In the genomic region with DNA sequence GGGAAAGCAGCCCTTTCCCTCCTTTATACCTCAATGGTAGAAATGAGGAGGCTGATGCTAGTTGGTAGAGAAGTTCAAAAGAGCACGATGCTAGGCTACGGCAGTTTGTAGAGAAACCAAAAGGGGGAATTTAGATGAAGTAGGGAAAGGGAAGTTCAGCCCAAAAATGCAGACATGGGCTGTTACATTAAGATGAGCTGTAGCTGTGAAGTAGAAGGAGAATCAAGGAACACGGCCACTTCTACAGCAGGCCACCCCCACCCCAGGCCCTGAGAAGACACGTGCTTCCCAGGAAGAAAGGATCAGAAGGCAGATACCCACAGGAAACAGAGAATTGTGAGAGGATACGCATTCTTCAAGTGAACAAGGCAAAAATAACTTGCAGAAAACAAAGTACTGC, we compare ENCODE assay signal across 7 cellular contexts. TPM values are rescaled to one million over a fixed set of nuclear protein-coding genes. Genes with fewer than 3 reads are reported as not detected.
A peak's percentile ranks its signal among the peaks of the same experiment; 100 is the strongest.
DNase-seq lines count a peak whose midpoint lies in the region; ATAC-seq, FAIRE-seq and TF ChIP-seq lines count a peak whose summit lies in the region.

No MANE protein-coding gene starts in this region.

- H3K4me1 ChIP-seq in heart right ventricle (peaks cover 0 to 44% (median 29%) of the 10 kb centered on the region in 9 donors), spleen (peaks cover 32 to 50% (median 43%) of the 10 kb centered on the region in 6 donors)

- ATAC-seq in heart right ventricle (no peak), HG03469 (IDR thresholded peaks at IDR 0.05; ENCODE audit: unreplicated experiment) (no peak)

- no peaks in the 10 kb centered on the region for H3K79me2 ChIP-seq in SU-DHL-6 (ENCODE audit: insufficient read depth, low read length)

- DNase-seq in heart right ventricle, result no peak
- DNase-seq in spleen, result no peak
- DNase-seq in stimulated activated CD4-positive, alpha-beta T cell treated with anti-CD3 and anti-CD28 coated beads, Interleukin-4, amount 100 ng/mL, for 24 hours, result no peak
- DNase-seq in RCC 7860 (ENCODE audit: low spot score), result no peak

- intact Hi-C loops in heart right ventricle (cut with DNase I) (loop anchor here in 9 of 10 donors (2.0 to 10.0 kb wide), 11 partner anchors 114 to 1131 kb away; a partner anchor contains a TSS), spleen (cut with DNase I; ENCODE audit: low total_unique reads) (loop anchor here (2.0 to 10.0 kb wide), 2 partner anchors 116 to 274 kb away; no protein-coding TSS in a partner anchor)

- H3F3A ChIP-seq in SU-DHL-6 (ENCODE audit: insufficient read depth), result no peaks in the 10 kb centered on the region

- TF ChIP-seq CTCF in SU-DHL-6 (IDR thresholded peaks at IDR 0.05; ENCODE audit: insufficient read depth, low read length, poor library complexity, severe bottlenecking) (no peak), heart right ventricle (IDR thresholded peaks at IDR 0.05) (no peak), spleen (IDR thresholded peaks at IDR 0.05 in 8 of 11, conservative IDR thresholded peaks at IDR 0.05 in 3 of 11) (no peak)

- no peak overlapping the region for H3K9ac ChIP-seq in SU-DHL-6 (ENCODE audit: low read length)

- peak overlapping the region; percentile 57 for H2AFZ ChIP-seq in SU-DHL-6 (ENCODE audit: low read depth, low read length, severe bottlenecking)

- H4K20me1 ChIP-seq in SU-DHL-6 (ENCODE audit: low read depth, low read length), result no peaks in the 10 kb centered on the region

- peak overlapping the region; percentile 99 for H3K27ac Mint-ChIP-seq in IgD-negative memory B cell

- no peaks in the 10 kb centered on the region for H3K9me2 ChIP-seq in SU-DHL-6 (replicated peaks; ENCODE audit: insufficient read depth, low read length)

- TF ChIP-seq POLR2A in spleen (IDR thresholded peaks at IDR 0.05), result no peak

- H3K4me3 ChIP-seq in SU-DHL-6 (ENCODE audit: insufficient read depth, low read length, poor library complexity, severe bottlenecking), result no peak overlapping the region
- peak overlapping the region in 4 of 10 donors; percentile 83 to 90 (median 87) for H3K4me3 ChIP-seq in heart right ventricle
- H3K4me3 ChIP-seq in spleen, result peak overlapping the region in 2 of 8 donors; percentile 69 to 94

- H3K27me3 ChIP-seq in SU-DHL-6 (ENCODE audit: low read length) (no peaks in the 10 kb centered on the region), heart right ventricle (no peaks in the 10 kb centered on the region), spleen (replicated peaks in 1 of 7) (no peaks in the 10 kb centered on the region)

- no peak for FAIRE-seq in RCC 7860 (lab: Jason Lieb, UNC)

- H3K4me1 Mint-ChIP-seq in IgD-negative memory B cell, result peaks cover 40 to 42% (median 42%) of the 10 kb centered on the region in 3 donors

- WGBS in heart right ventricle, 2 donors, result 61 to 64% methylated on average over 5 of the region's 5 CpGs
- WGBS in spleen, 5 donors, result 28 to 39% (median 37%) methylated on average over 5 of the region's 5 CpGs

- no peak overlapping the region for H3K27ac ChIP-seq in SU-DHL-6 (ENCODE audit: low read depth, low read length)
- peak overlapping the region in 9 of 10 donors; percentile 83 to 98 (median 94) for H3K27ac ChIP-seq in heart right ventricle
- H3K27ac ChIP-seq in spleen, result peak overlapping the region; percentile 94 to 99 (median 96)

- H3K36me3 ChIP-seq in SU-DHL-6 (ENCODE audit: low read length), result no peaks in the 10 kb centered on the region
- no peaks in the 10 kb centered on the region for H3K36me3 ChIP-seq in heart right ventricle
- H3K36me3 ChIP-seq in spleen, result no peaks in the 10 kb centered on the region

- no peaks in the 10 kb centered on the region for H3K9me3 ChIP-seq in SU-DHL-6 (ENCODE audit: insufficient read depth, low read length)
- peaks cover 0 to 6% (median 0%) of the 10 kb centered on the region in 11 donors for H3K9me3 ChIP-seq in heart right ventricle
- H3K9me3 ChIP-seq in spleen, result peaks cover 0 to 22% (median 1%) of the 10 kb centered on the region in 8 donors

- H3K36me3 Mint-ChIP-seq in IgD-negative memory B cell, result peaks cover 2% of the 10 kb centered on the region

- peaks cover 2 to 7% (median 3%) of the 10 kb centered on the region in 3 donors for H3K9me3 Mint-ChIP-seq in IgD-negative memory B cell

- no peak overlapping the region for H3K4me2 ChIP-seq in SU-DHL-6 (ENCODE audit: low read depth, low read length, poor library complexity, severe bottlenecking)

- H3K27me3 Mint-ChIP-seq in IgD-negative memory B cell, result no peaks in the 10 kb centered on the region

- peak overlapping the region; percentile 16 to 98 (median 82) for H3K4me3 Mint-ChIP-seq in IgD-negative memory B cell

RNA-seq across cellular contexts. Expression of a gene that starts 2.1 kb away (rescaled TPM):
- polyA plus RNA-seq in IgD-negative memory B cell, result 22.6 TPM
- total RNA-seq in heart right ventricle, result 10 to 100 TPM in 9 of 10 donors, 1 to 10 TPM in 1; 8.9 to 81.9 (median 13.2) TPM
- 10 to 100 TPM in 1 of 2 donors, 1 to 10 TPM in 1; 4.1 to 13.5 TPM for polyA plus RNA-seq in heart right ventricle
- 100 to 1,000 TPM; 123 to 187 (median 176) TPM for total RNA-seq in spleen
- 10 to 100 TPM; 17.4 to 43.5 (median 36.7) TPM for polyA plus RNA-seq in spleen
